Comparison of ENCODE assay signal across 27 cellular contexts in genomic region chr4:186876961-186877626, GRCh38.
DNase-seq lines count a peak whose midpoint lies in the region; ATAC-seq, FAIRE-seq and TF ChIP-seq lines count a peak whose summit lies in the region.
"Had no signal": no experiment of that assay in that cellular context is flagged by ENCODE, and none has a peak within 500 bp of the region (broad histone marks: within the 10 kb centered on the region; RNA-seq: fewer than 3 reads in every experiment).

No MANE protein-coding gene starts in this region.

- no peak for ATAC-seq in K562
- ATAC-seq in HG02798 (IDR thresholded peaks at IDR 0.05; ENCODE audit: poor library complexity, unreplicated experiment): no peak
- no peak for ATAC-seq in GM18858 (IDR thresholded peaks at IDR 0.05; ENCODE audit: unreplicated experiment)
- ATAC-seq: A549 had no signal

- H3K27ac Mint-ChIP-seq in mesothelial cell of epicardium: no peak overlapping the region
- H3K27ac Mint-ChIP-seq: CD14-positive monocyte; CD4-positive, alpha-beta T cell; CD8-positive, alpha-beta memory T cell had no signal

- intact Hi-C loops in K562 (cut with micrococcal nuclease): no loop called here

- H3K4me3 Mint-ChIP-seq in mesothelial cell of epicardium: no peak overlapping the region
- H3K4me3 Mint-ChIP-seq: CD14-positive monocyte; CD4-positive, alpha-beta T cell; CD8-positive, alpha-beta memory T cell had no signal

- DNase-seq in HTR-8/SVneo (ENCODE audit: insufficient read length, low spot score): no peak
- DNase-seq in K562 (ENCODE audit: extremely low read depth in 1 of 4, low spot score in 3 of 4): no peak
- peak; percentile 4 for DNase-seq in glomerular endothelial cell (ENCODE audit: extremely low read depth, low read depth, low spot score)
- DNase-seq in mesothelial cell of epicardium (ENCODE audit: low spot score in 2 of 2, unreplicated experiment in 2 of 2): no peak
- no peak for DNase-seq in GDM1 (lab: John Stamatoyannopoulos, UW)
- DNase-seq: 8988T; ACHN; AML-193; BE2C; CD4-positive, alpha-beta T cell; CD8-positive, alpha-beta memory T cell; DMS 273 treated with DMSO at 0.1 percent for 48 hours; DMS79; EL; GF-D8; GM23248; H7; HCEC 1CT had no signal

- no peak overlapping the region for H2AFZ ChIP-seq in K562 (ENCODE audit: low read depth, low read length)
- H2AFZ ChIP-seq: GM23248 had no signal

- no peak overlapping the region for H3K27ac ChIP-seq in K562 (ENCODE audit: extremely low read depth, low read depth, low read length)
- H3K27ac ChIP-seq: A549; BLaER1 treated with 17β-estradiol and CSF1 and Interleukin-3, amounts not matched to agents 10 nM and 100 nM; GM23248 had no signal

- H3K9ac ChIP-seq in K562 (ENCODE audit: insufficient read depth in 1 of 2, low read depth in 2 of 2, low read length in 2 of 2): no peak overlapping the region
- H3K9ac ChIP-seq: BLaER1 treated with 17β-estradiol and CSF1 and Interleukin-3, amounts not matched to agents 10 nM and 100 nM; GM23248 had no signal

- no peaks in the 10 kb centered on the region for H3K27me3 Mint-ChIP-seq in mesothelial cell of epicardium (ENCODE audit: low read depth)
- H3K27me3 Mint-ChIP-seq: CD4-positive, alpha-beta T cell had no signal

- no peak for TF ChIP-seq CTCF in K562 (IDR thresholded peaks at IDR 0.05 in 2 of 3, conservative IDR thresholded peaks at IDR 0.05 in 1 of 3; ENCODE audit: insufficient read depth in 2 of 3, low read depth in 1 of 3, low read length in 3 of 3)
- TF ChIP-seq CTCF in mesothelial cell of epicardium (IDR thresholded peaks at IDR 0.05; ENCODE audit: unreplicated experiment): no peak

- FAIRE-seq in HTR-8/SVneo (lab: Jason Lieb, UNC): peak; percentile 98
- peak; percentile 26 for FAIRE-seq in K562 (lab: Jason Lieb, UNC)
- FAIRE-seq: A549, D721Med, GM12892, GM19239, H1 had no signal

- H3K79me2 ChIP-seq in K562 (ENCODE audit: control insufficient read depth, insufficient read depth, low read length): no peaks in the 10 kb centered on the region

- no peaks in the 10 kb centered on the region for H3K4me1 Mint-ChIP-seq in mesothelial cell of epicardium
- H3K4me1 Mint-ChIP-seq: CD14-positive monocyte; CD8-positive, alpha-beta memory T cell had no signal

- H3K4me3 ChIP-seq in K562: no peak overlapping the region
- H3K4me3 ChIP-seq: A549; BLaER1 treated with 17β-estradiol and CSF1 and Interleukin-3, amounts not matched to agents 10 nM and 100 nM; GM23248 had no signal

- TF ChIP-seq EP300 in K562 (IDR thresholded peaks at IDR 0.05; ENCODE audit: low read length): no peak

- peaks cover 3% of the 10 kb centered on the region; the same call in 2 of the 3 replicates for H3K36me3 ChIP-seq in K562 (ENCODE audit: control insufficient read depth, insufficient read depth, low read length)
- H3K36me3 ChIP-seq: BE2C; BLaER1 treated with 17β-estradiol and CSF1 and Interleukin-3, amounts not matched to agents 10 nM and 100 nM had no signal

- in situ Hi-C loops in K562 (cut with MboI): no loop called here

- H3K4me1 ChIP-seq in K562 (replicated peaks in 1 of 2; ENCODE audit: control insufficient read depth in 2 of 2, insufficient read depth in 2 of 2, low read length in 2 of 2): no peaks in the 10 kb centered on the region
- H3K4me1 ChIP-seq: BE2C; BLaER1 treated with 17β-estradiol and CSF1 and Interleukin-3, amounts not matched to agents 10 nM and 100 nM had no signal

- BruUV-seq in K562 (replicated peaks; lab: Mats Ljungman, UMichigan): no TSS peak

- WGBS in K562 (ENCODE audit: insufficient coverage, low coverage, missing lambda C conversion rate): 67% methylated on average over 6 of the region's 6 CpGs

- H3K9me1 ChIP-seq in K562 (ENCODE audit: control insufficient read depth, insufficient read depth, low read length): no peaks in the 10 kb centered on the region

- no peaks in the 10 kb centered on the region for H4K20me1 ChIP-seq in K562 (replicated peaks; ENCODE audit: control insufficient read depth, insufficient read depth, low read length)
- H4K20me1 ChIP-seq: BLaER1 treated with 17β-estradiol and CSF1 and Interleukin-3, amounts not matched to agents 10 nM and 100 nM had no signal

- TF ChIP-seq POLR2A in K562 (conservative IDR thresholded peaks at IDR 0.05): no peak

- H3K4me2 ChIP-seq in K562 (ENCODE audit: insufficient read depth, low read length): no peak overlapping the region
- H3K4me2 ChIP-seq: A549; BLaER1 treated with 17β-estradiol and CSF1 and Interleukin-3, amounts not matched to agents 10 nM and 100 nM had no signal

- no peak for TF ChIP-seq RAD21 in K562 (CRISPR knock-in tag; conservative IDR thresholded peaks at IDR 0.05 in 1 of 2, IDR thresholded peaks at IDR 0.05 in 1 of 2)

- peaks cover 10% of the 10 kb centered on the region for H3K36me3 Mint-ChIP-seq in mesothelial cell of epicardium
- H3K36me3 Mint-ChIP-seq: CD14-positive monocyte; CD8-positive, alpha-beta memory T cell had no signal

- H3K27me3 ChIP-seq in K562 (ENCODE audit: control insufficient read depth in 2 of 2, insufficient read depth in 2 of 2, low read length in 2 of 2): no peaks in the 10 kb centered on the region
- H3K27me3 ChIP-seq: BE2C; BLaER1 treated with 17β-estradiol and CSF1 and Interleukin-3, amounts not matched to agents 10 nM and 100 nM had no signal

- H3K9me3 Mint-ChIP-seq in mesothelial cell of epicardium: peaks cover 14% of the 10 kb centered on the region

- 0 out of 2 replicates have a peak, but pooled peaks cover 2% of the 10 kb centered on the region for H3K9me3 ChIP-seq in K562 (replicated peaks; ENCODE audit: control insufficient read depth, insufficient read depth, low read depth, low read length)
- H3K9me3 ChIP-seq: BE2C had no signal

- CTCF ChIA-PET in K562 (lab: Yijun Ruan, JAX; ENCODE audit: low intra/inter-chr PET ratio): no interaction called here

- POLR2A ChIA-PET in K562 (lab: Yijun Ruan, JAX): no interaction called here

TF ChIP-seq in K562, 482 proteins besides CTCF, POLR2A, EP300 and RAD21:
- TF ChIP-seq ARID2 (IDR thresholded peaks at IDR 0.05) (peak; percentile 68; the same call in 1 of the 2 replicates), ZBTB40 (IDR thresholded peaks at IDR 0.05) (no peak), ZBTB40 (CRISPR knock-in tag; IDR thresholded peaks at IDR 0.05) (no peak), KDM1A (IDR thresholded peaks at IDR 0.05) (peak in 1 of 2 experiments; percentile 88; a peak in 2 of 4 replicates)
